8 cellular contexts compared by ENCODE assay signal in the genomic region with DNA sequence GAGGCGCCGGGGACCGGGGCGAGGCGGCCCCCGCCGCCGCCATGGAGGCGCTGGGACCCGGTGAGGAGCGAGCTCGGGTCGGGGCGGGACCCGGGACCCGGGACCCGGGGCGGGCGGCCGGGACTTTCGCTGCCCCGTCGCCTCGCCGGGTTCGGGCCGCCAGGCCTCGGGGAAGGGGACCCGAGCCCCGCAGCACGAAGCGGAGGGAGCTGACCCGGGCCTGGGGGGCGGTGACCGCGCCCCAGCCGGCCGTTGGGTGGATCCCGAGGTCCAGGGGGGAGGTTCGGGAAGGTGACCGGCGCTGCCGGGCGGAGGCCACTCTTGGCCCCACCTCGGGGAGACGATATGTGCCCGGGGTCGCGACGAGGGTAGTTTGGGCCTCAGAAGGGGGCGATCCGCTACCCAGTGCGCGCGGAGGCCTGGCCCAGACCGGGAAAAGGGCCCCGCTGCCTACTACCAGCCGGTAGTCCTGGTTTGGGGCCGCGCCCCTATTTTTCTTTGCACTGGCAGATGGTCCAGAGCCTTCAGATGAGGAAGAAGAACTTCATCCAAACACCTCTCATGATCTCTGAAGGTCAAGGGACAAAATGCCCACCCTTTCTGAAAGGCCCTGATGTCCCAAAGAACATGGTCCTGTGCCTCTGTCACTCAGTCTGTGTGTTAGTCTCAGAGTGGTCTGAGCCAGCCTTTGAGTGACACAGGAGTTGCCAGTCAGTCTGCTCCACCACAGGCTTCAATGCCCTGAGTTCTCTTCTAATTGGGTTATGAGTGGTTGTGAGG. TPM values are rescaled to one million over a fixed set of nuclear protein-coding genes. Genes with fewer than 3 reads are reported as not detected.
A peak's percentile ranks its signal among the peaks of the same experiment; 100 is the strongest.
DNase-seq lines count a peak whose midpoint lies in the region; ATAC-seq and TF ChIP-seq lines count a peak whose summit lies in the region.

No MANE protein-coding gene starts in this region.

- CTCF ChIA-PET in OCI-LY7 (lab: Charles Lee; ENCODE audit: unreplicated experiment): interaction anchor here (0.9 kb wide), 1 partner anchor 11 kb away, joined by 7 read pairs; no protein-coding TSS in a partner anchor

- ATAC-seq in left ventricle myocardium superior (peak; percentile 67), GM19324 (IDR thresholded peaks at IDR 0.05; ENCODE audit: low FRiP score, unreplicated experiment) (no peak), HG03039 (IDR thresholded peaks at IDR 0.05; ENCODE audit: unreplicated experiment) (no peak)

- no peak overlapping the region for H3K9ac ChIP-seq in parathyroid adenoma

- POLR2A ChIA-PET in OCI-LY7 (lab: Charles Lee): no interaction called here

- H3K36me3 ChIP-seq in OCI-LY7 (ENCODE audit: insufficient read depth, low read length) (no peaks in the 10 kb centered on the region), ascending aorta (no peaks in the 10 kb centered on the region), parathyroid adenoma (ENCODE audit: control insufficient read depth, insufficient read depth, low read length) (no peaks in the 10 kb centered on the region)

- H3K4me2 ChIP-seq in OCI-LY7 (ENCODE audit: low read length) (peak overlapping the region; percentile 98), parathyroid adenoma (ENCODE audit: low read length) (peak overlapping the region; percentile 71)

- H3K4me1 ChIP-seq in OCI-LY7 (ENCODE audit: insufficient read depth, low read length, poor library complexity, severe bottlenecking) (peaks cover 21% of the 10 kb centered on the region), ascending aorta (peaks cover 0 to 7% of the 10 kb centered on the region in 2 donors), parathyroid adenoma (peaks cover 3% of the 10 kb centered on the region)

- BruUV-seq in OCI-LY7 (replicated peaks; lab: Mats Ljungman, UMichigan): no TSS peak

- peak overlapping the region; percentile 91 for H2AFZ ChIP-seq in OCI-LY7 (ENCODE audit: low read length)
- H2AFZ ChIP-seq in parathyroid adenoma: peak overlapping the region; percentile 78

- no peaks in the 10 kb centered on the region for H3K9me2 ChIP-seq in OCI-LY7 (ENCODE audit: insufficient read depth, low read length)

- H3K27me3 ChIP-seq in ascending aorta (no peaks in the 10 kb centered on the region), parathyroid adenoma (ENCODE audit: control insufficient read depth, insufficient read depth, low read length) (no peaks in the 10 kb centered on the region)

- TF ChIP-seq CTCF in AG10803 (conservative IDR thresholded peaks at IDR 0.05; ENCODE audit: low read length) (no peak), GM20000 (IDR thresholded peaks at IDR 0.05; ENCODE audit: extremely low read depth, missing control alignments) (no peak), OCI-LY7 (conservative IDR thresholded peaks at IDR 0.05; ENCODE audit: low read length) (no peak), ascending aorta (IDR thresholded peaks at IDR 0.05) (no peak), parathyroid adenoma (IDR thresholded peaks at IDR 0.05) (no peak)

- intact Hi-C loops in OCI-LY7 (cut with micrococcal nuclease; ENCODE audit: unreplicated experiment): no loop called here
- intact Hi-C loops in ascending aorta (cut with DNase I): loop anchor here (2.0 kb wide), 1 partner anchor 74 kb away; the partner anchor contains the start of gene AGO1
- intact Hi-C loops in left ventricle myocardium superior (cut with micrococcal nuclease): no loop called here

- H3K79me2 ChIP-seq in OCI-LY7 (ENCODE audit: insufficient read depth, low read depth, low read length) (no peaks in the 10 kb centered on the region), parathyroid adenoma (peaks cover 5% of the 10 kb centered on the region)

- H4K20me1 ChIP-seq in OCI-LY7 (ENCODE audit: insufficient read depth, low read length): no peaks in the 10 kb centered on the region

- H3K9me3 ChIP-seq in OCI-LY7 (ENCODE audit: low read length): no peaks in the 10 kb centered on the region
- H3K9me3 ChIP-seq in ascending aorta: no peaks in the 10 kb centered on the region
- no peaks in the 10 kb centered on the region for H3K9me3 ChIP-seq in parathyroid adenoma (ENCODE audit: control insufficient read depth, low read length)

- peak; percentile 21 for DNase-seq in AG10803 (ENCODE audit: low read depth)
- DNase-seq in GM20000 (ENCODE audit: low spot score): peak; percentile 35
- peak; percentile 45 for DNase-seq in OCI-LY7 (ENCODE audit: low spot score)
- DNase-seq in ascending aorta (ENCODE audit: low spot score in 2 of 2): peak in 1 of 2 donors; percentile 74
- peak; percentile 64 for DNase-seq in left ventricle myocardium superior

- H3K4me3 ChIP-seq in AG10803 (ENCODE audit: low read length) (peak overlapping the region; percentile 78), OCI-LY7 (ENCODE audit: low read depth, low read length, poor library complexity, severe bottlenecking) (peak overlapping the region; percentile 87), ascending aorta (peak overlapping the region; percentile 83 to 99), parathyroid adenoma (ENCODE audit: low read depth, low read length) (peak overlapping the region; percentile 76)

- H3K27ac ChIP-seq in OCI-LY7 (ENCODE audit: low read depth, low read length, poor library complexity, severe bottlenecking): no peak overlapping the region
- H3K27ac ChIP-seq in ascending aorta: peak overlapping the region; percentile 90 to 97
- peak overlapping the region; percentile 44 for H3K27ac ChIP-seq in parathyroid adenoma

RNA-seq across cellular contexts. Expression of gene AGO4, which starts 0.8 kb away (rescaled TPM):
- total RNA-seq in OCI-LY7 (2014; rRNA removed; shearing (Covaris generic)): 6.5 and 14.1 TPM in 2 replicates
- 18.6 and 22.3 TPM in 2 replicates for total RNA-seq in OCI-LY7 (2022)
- 40.4 TPM for total RNA-seq in ascending aorta
- 19.0 TPM for total RNA-seq in left ventricle myocardium superior

RNA-seq across cellular contexts. Expression of gene CLSPN, which starts 38.8 kb away (rescaled TPM):
- 28.7 and 33.2 TPM in 2 replicates for total RNA-seq in OCI-LY7 (2014; rRNA removed; shearing (Covaris generic))
- total RNA-seq in OCI-LY7 (2022) (67.9 and 68.5 TPM in 2 replicates), ascending aorta (not detected), left ventricle myocardium superior (0.59 TPM)

Comparison
In these comparisons a context has a peak if more than half of its experiments do, and no peak if none do; other contexts are left out.
1. RNA of gene CLSPN, which starts 38.8 kb away (total RNA-seq): 28.7 to 68.5 TPM in OCI-LY7; 0.59 TPM in left ventricle myocardium superior (single experiment) and not detected in ascending aorta (single experiment); every median in the first group is over 10 times any median in the second.
2. Peak in every context shown above with its lines, with median percentiles within 50 percentile points of each other: H3K4me3 ChIP-seq.